8 cellular contexts compared by ENCODE assay signal in the genomic region with DNA sequence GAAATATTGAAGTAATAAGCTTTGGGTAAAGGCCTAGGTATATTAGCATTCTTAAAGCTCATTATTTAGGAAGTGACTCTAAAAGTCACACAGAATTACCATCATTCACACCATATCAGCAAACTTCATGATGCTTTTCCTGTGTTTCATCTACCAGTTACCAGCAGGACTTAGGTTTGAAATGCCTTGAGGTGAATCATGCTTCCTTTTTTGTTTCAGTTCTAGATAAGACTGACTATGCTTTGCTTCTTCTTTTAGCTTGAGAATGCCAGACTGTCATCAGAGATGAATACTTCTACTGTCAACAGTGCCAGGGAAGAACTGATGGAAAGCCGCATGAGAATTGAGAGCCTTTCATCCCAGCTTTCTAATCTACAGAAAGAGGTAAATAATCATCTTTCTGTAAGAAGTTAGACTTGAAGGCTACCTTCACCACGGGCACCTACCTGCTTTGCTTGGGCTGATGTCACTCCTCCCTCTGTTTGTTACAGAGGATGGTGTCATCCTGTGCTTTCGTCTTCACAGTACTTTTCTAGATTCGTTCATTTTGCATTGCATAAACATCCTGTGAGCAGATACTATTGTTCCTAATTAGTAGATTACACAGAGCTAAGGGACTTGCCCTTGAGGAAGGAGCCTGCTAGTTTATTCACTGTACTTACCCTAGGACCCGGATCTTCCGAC. TPM values are rescaled to one million over a fixed set of nuclear protein-coding genes. Genes with fewer than 3 reads are reported as not detected.
A peak's percentile ranks its signal among the peaks of the same experiment; 100 is the strongest.
DNase-seq lines count a peak whose midpoint lies in the region; ATAC-seq and TF ChIP-seq lines count a peak whose summit lies in the region.

No MANE protein-coding gene starts in this region.

- H3K27me3 Mint-ChIP-seq in activated CD4-positive, alpha-beta T cell treated with anti-CD3 and anti-CD28 coated beads, Interleukin-2, amount 10 ng/mL, durations not matched to agents 7 days and 5 days = no peaks in the 10 kb centered on the region

- H3K9me3 ChIP-seq in left ventricle myocardium inferior (replicated peaks) = no peaks in the 10 kb centered on the region
- H3K9me3 ChIP-seq in heart right ventricle = no peaks in the 10 kb centered on the region

- peaks cover 12% of the 10 kb centered on the region for H3K4me1 ChIP-seq in left ventricle myocardium inferior
- peaks cover 0 to 76% (median 6%) of the 10 kb centered on the region in 9 donors for H3K4me1 ChIP-seq in heart right ventricle

- intact Hi-C loops in Right ventricle myocardium inferior (cut with DNase I) (no loop called here), left ventricle myocardium inferior (cut with micrococcal nuclease) (no loop called here), heart right ventricle (cut with DNase I) (no loop called here)

- H3K36me3 ChIP-seq in left ventricle myocardium inferior (no peaks in the 10 kb centered on the region), heart right ventricle (peaks cover 0 to 34% (median 0%) of the 10 kb centered on the region in 9 donors)

- peaks cover 44% of the 10 kb centered on the region for H3K4me1 Mint-ChIP-seq in activated CD4-positive, alpha-beta T cell treated with anti-CD3 and anti-CD28 coated beads, Interleukin-2, amount 10 ng/mL, durations not matched to agents 7 days and 5 days

- POLR2A ChIA-PET in activated CD4-positive, alpha-beta T cell treated with anti-CD3 and anti-CD28 coated beads, Interleukin-2, amount 10 ng/mL, durations not matched to agents 7 days and 5 days (lab: Charles Lee) = interaction anchor here (0.6 kb wide), 1 partner anchor 30 kb away, joined by 4 read pairs; no protein-coding TSS in a partner anchor

- peak overlapping the region; percentile 12 for H3K4me3 Mint-ChIP-seq in activated CD4-positive, alpha-beta T cell treated with anti-CD3 and anti-CD28 coated beads, Interleukin-2, amount 10 ng/mL, durations not matched to agents 7 days and 5 days

- H3K4me3 ChIP-seq in left ventricle myocardium inferior (no peak overlapping the region), heart right ventricle (peak overlapping the region in 1 of 10 donors; percentile 36)

- peak overlapping the region; percentile 93 for H3K27ac Mint-ChIP-seq in activated CD4-positive, alpha-beta T cell treated with anti-CD3 and anti-CD28 coated beads, Interleukin-2, amount 10 ng/mL, durations not matched to agents 7 days and 5 days

- no peak for DNase-seq in Right ventricle myocardium inferior (ENCODE audit: missing footprints)
- DNase-seq in left ventricle myocardium inferior = no peak
- DNase-seq in activated CD4-positive, alpha-beta T cell treated with anti-CD3 and anti-CD28 coated beads, Interleukin-2, amount 10 ng/mL, durations not matched to agents 7 days and 5 days = peak; percentile 52
- no peak for DNase-seq in heart right ventricle
- DNase-seq in NCI-H2171 (lab: John Stamatoyannopoulos, UW) = no peak
- DNase-seq in SHP77 treated with DMSO at 0.1 percent for 48 hours (lab: John Stamatoyannopoulos, UW) = no peak
- DNase-seq in cerebellum (ENCODE audit: low spot score) = no peak

- WGBS in heart right ventricle, 2 donors = 59 to 61% methylated on average over 6 of the region's 6 CpGs

- H3K36me3 Mint-ChIP-seq in activated CD4-positive, alpha-beta T cell treated with anti-CD3 and anti-CD28 coated beads, Interleukin-2, amount 10 ng/mL, durations not matched to agents 7 days and 5 days (ENCODE audit: low read depth) = peaks cover 65% of the 10 kb centered on the region

- TF ChIP-seq CTCF in left ventricle myocardium inferior (IDR thresholded peaks at IDR 0.05; ENCODE audit: borderline replicate concordance) (no peak), heart right ventricle (IDR thresholded peaks at IDR 0.05) (no peak)

- CTCF ChIA-PET in activated CD4-positive, alpha-beta T cell treated with anti-CD3 and anti-CD28 coated beads, Interleukin-2, amount 10 ng/mL, durations not matched to agents 7 days and 5 days (lab: Charles Lee) = interaction anchor here (0.8 to 1.8 kb wide), 8 partner anchors 9 to 134 kb away, joined by 3 to 11 read pairs (median 4); no protein-coding TSS in a partner anchor

- no peak overlapping the region for H3K27ac ChIP-seq in left ventricle myocardium inferior (replicated peaks)
- peak overlapping the region in 4 of 10 donors; percentile 19 to 92 (median 31) for H3K27ac ChIP-seq in heart right ventricle
- peak overlapping the region; percentile 3 for H3K27ac ChIP-seq in temporal lobe (ENCODE audit: low read depth, low read length)

- no peaks in the 10 kb centered on the region for H3K9me3 Mint-ChIP-seq in activated CD4-positive, alpha-beta T cell treated with anti-CD3 and anti-CD28 coated beads, Interleukin-2, amount 10 ng/mL, durations not matched to agents 7 days and 5 days

- ATAC-seq in Right ventricle myocardium inferior (peak; percentile 31), heart right ventricle (peak in 6 of 8 donors; percentile 33 to 86 (median 56))

- H3K27me3 ChIP-seq in left ventricle myocardium inferior (ENCODE audit: low read depth) (no peaks in the 10 kb centered on the region), heart right ventricle (no peaks in the 10 kb centered on the region)

RNA-seq across cellular contexts. Expression of a gene that starts 34.7 kb away (rescaled TPM):
- 3.7 TPM for total RNA-seq in Right ventricle myocardium inferior
- 1.8 TPM for total RNA-seq in left ventricle myocardium inferior
- 100 to 1,000 TPM; 326 to 337 TPM for total RNA-seq in activated CD4-positive, alpha-beta T cell treated with anti-CD3 and anti-CD28 coated beads, Interleukin-2, amount 10 ng/mL, durations not matched to agents 7 days and 5 days
- 10 to 100 TPM in 1 of 10 donors, 1 to 10 TPM in 7, under 1 TPM in 2; 0.78 to 14.7 (median 1.4) TPM for total RNA-seq in heart right ventricle
- 1 to 10 TPM; 1.0 to 1.5 TPM for polyA plus RNA-seq in heart right ventricle
- 55.8 TPM for total RNA-seq in temporal lobe
- 62.2 TPM for total RNA-seq in cerebellum
